15 cellular contexts compared by ENCODE assay signal in genomic region chr16:27086031-27086430, GRCh38. TPM values are rescaled to one million over a fixed set of nuclear protein-coding genes. Genes with fewer than 3 reads are reported as not detected.
"Had no signal": no experiment of that assay in that cellular context is flagged by ENCODE, and none has a peak within 500 bp of the region (broad histone marks: within the 10 kb centered on the region; RNA-seq: fewer than 3 reads in every experiment).

No MANE protein-coding gene starts in this region.

RNA-seq across cellular contexts. Expression of gene C16orf82, which starts 19.3 kb away (rescaled TPM):
- total RNA-seq: activated B cell treated with CpG ODN at 0.5 μM for 24 hours; activated CD4-positive, alpha-beta memory T cell treated with anti-CD3 and anti-CD28 coated beads for 36 hours; activated CD4-positive, alpha-beta memory T cell treated with anti-CD3 and anti-CD28 coated beads, Interleukin-2, amount 10 ng/mL, durations not matched to agents 7 days and 5 days; activated CD4-positive, alpha-beta T cell treated with anti-CD3 and anti-CD28 coated beads for 36 hours; activated CD4-positive, alpha-beta T cell treated with anti-CD3 and anti-CD28 coated beads, Interleukin-2, amount 10 ng/mL, durations not matched to agents 24 days and 14 days; activated CD4-positive, alpha-beta T cell treated with anti-CD3 and anti-CD28 coated beads, Interleukin-2, amount 10 ng/mL, durations not matched to agents 7 days and 5 days; activated CD8-positive, alpha-beta memory T cell treated with anti-CD3 and anti-CD28 coated beads for 36 hours; activated CD8-positive, alpha-beta memory T cell treated with anti-CD3 and anti-CD28 coated beads, Interleukin-2, amount 10 ng/mL, durations not matched to agents 7 days and 5 days; activated CD8-positive, alpha-beta T cell treated with anti-CD3 and anti-CD28 coated beads for 36 hours; activated CD8-positive, alpha-beta T cell treated with anti-CD3 and anti-CD28 coated beads, Interleukin-2, amount 10 ng/mL, durations not matched to agents 7 days and 5 days; T-cell; T-helper 1 cell treated with Interleukin-12 subunit alpha and Interleukin-12 subunit beta and Interleukin-4 antibody, amounts not matched to agents 30 ng/mL and 1 ng/mL, for 36 hours; T-helper 17 cell; T-helper 2 cell treated with Interferon-gamma antibody and Interleukin-4, amounts not matched to agents 100 ng/mL and 5 ng/mL, for 36 hours; WTC11 had no signal
